36 cellular contexts compared by ENCODE assay signal in genomic region chr10:70935125-70935625, GRCh38.
"Had no signal": no experiment of that assay in that cellular context is flagged by ENCODE, and none has a peak within 500 bp of the region (broad histone marks: within the 10 kb centered on the region; RNA-seq: fewer than 3 reads in every experiment).

No MANE protein-coding gene starts in this region.

- H3K4me3 ChIP-seq: cardiac muscle cell, MG63, Peyer's patch had no signal

- DNase-seq: activated B cell treated with CpG ODN at 0.5 μM for 24 hours; activated CD4-positive, alpha-beta T cell treated with anti-CD3 and anti-CD28 coated beads for 4 hours; activated CD4-positive, alpha-beta T cell treated with anti-CD3 and anti-CD28 coated beads, Interleukin-2, amount 50 U/mL, for 4 hours; activated CD4-positive, CD25-positive, alpha-beta regulatory T cell treated with anti-CD3 and anti-CD28 coated beads, Interleukin-2, amount 50 U/mL, for 72 hours; activated CD8-positive, alpha-beta T cell treated with anti-CD3 and anti-CD28 coated beads for 36 hours; activated effector memory CD4-positive, alpha-beta T cell treated with anti-CD3 and anti-CD28 coated beads, Interleukin-2, amount 50 U/mL, for 16 hours; activated naive CD4-positive, alpha-beta T cell; activated naive CD4-positive, alpha-beta T cell treated with anti-CD3 and anti-CD28 coated beads, Interleukin-2, amount 50 U/mL, for 16 hours; activated naive CD8-positive, alpha-beta T cell treated with anti-CD3 and anti-CD28 coated beads for 36 hours; activated T-cell treated with anti-CD3 and anti-CD28 coated beads, Interleukin-2, amount 50 U/mL, for 1 hour; activated T-cell treated with anti-CD3 and anti-CD28 coated beads, Interleukin-2, amount 50 U/mL, for 72 hours; amniotic stem cell; aorta; brain microvascular endothelial cell; Kasumi-1; KG1; MG63; NCI-H1048; NCI-H1436 treated with DMSO at 0.1 percent for 48 hours; NCI-H1694 treated with DMSO at 0.1 percent for 48 hours; NCI-H2029; NCI-H2107; NCI-H2171; NCI-H510A; NCI-H526; NCI-H748 treated with DMSO at 0.1 percent for 48 hours; NK-92 treated with Interleukin-12 subunit alpha and Interleukin-12 subunit beta, amount 100 ng/mL, for 24 hours; PC-3; Peyer's patch; RPMI8226; SW 1271; T-helper 1 cell; T-helper 2 cell; T-helper 9 cell had no signal

- H3K27ac ChIP-seq: brain microvascular endothelial cell, cardiac muscle cell, Peyer's patch, VCaP had no signal

- H3K36me3 ChIP-seq: brain microvascular endothelial cell, cardiac muscle cell, MG63, Peyer's patch had no signal

- H3K9me3 ChIP-seq: MG63, Peyer's patch had no signal

- H3K27me3 ChIP-seq: cardiac muscle cell, MG63, Peyer's patch had no signal

- H3K4me1 ChIP-seq: Peyer's patch had no signal
